8 cellular contexts compared by ENCODE assay signal in genomic region chr10:103800789-103801540, GRCh38. TPM values are rescaled to one million over a fixed set of nuclear protein-coding genes. Genes with fewer than 3 reads are reported as not detected.
DNase-seq lines count a peak whose midpoint lies in the region; ATAC-seq and TF ChIP-seq lines count a peak whose summit lies in the region.

No MANE protein-coding gene starts in this region.

- no peak overlapping the region for H3K4me3 ChIP-seq in CD4-positive, alpha-beta memory T cell (ENCODE audit: low read length in 2 of 2)
- no peak overlapping the region for H3K4me3 ChIP-seq in upper lobe of left lung

- no peaks in the 10 kb centered on the region for H3K36me3 Mint-ChIP-seq in CD4-positive, alpha-beta memory T cell
- no peaks in the 10 kb centered on the region for H3K36me3 Mint-ChIP-seq in activated T-cell treated with anti-CD3 and anti-CD28 coated beads, Interleukin-2, amount 50 U/mL, for 24 hours (ENCODE audit: low read depth)
- H3K36me3 Mint-ChIP-seq in osteocyte (ENCODE audit: unreplicated experiment): no peaks in the 10 kb centered on the region

- 51 to 72% methylated on average over 8 to 10 of the region's 10 CpGs for WGBS in upper lobe of left lung, 2 donors

- peaks cover 32% of the 10 kb centered on the region for H3K4me1 ChIP-seq in CD4-positive, alpha-beta memory T cell (ENCODE audit: insufficient read depth, low read length)
- H3K4me1 ChIP-seq in upper lobe of left lung: peaks cover 0 to 4% (median 0%) of the 10 kb centered on the region in 4 donors

- no peaks in the 10 kb centered on the region for H3K36me3 ChIP-seq in CD4-positive, alpha-beta memory T cell (ENCODE audit: insufficient read depth, low read length)
- peaks cover 0 to 11% (median 3%) of the 10 kb centered on the region in 4 donors for H3K36me3 ChIP-seq in upper lobe of left lung

- intact Hi-C loops in CD4-positive, alpha-beta memory T cell (cut with micrococcal nuclease): loop anchor here (10.0 kb wide), 1 partner anchor 54 kb away; the partner anchor contains the start of gene SH3PXD2A
- intact Hi-C loops in head of caudate nucleus (cut with DNase I): no loop called here

- H3K27me3 Mint-ChIP-seq in CD4-positive, alpha-beta memory T cell: no peaks in the 10 kb centered on the region
- H3K27me3 Mint-ChIP-seq in activated T-cell treated with anti-CD3 and anti-CD28 coated beads, Interleukin-2, amount 50 U/mL, for 24 hours: no peaks in the 10 kb centered on the region
- peaks cover 8% of the 10 kb centered on the region for H3K27me3 Mint-ChIP-seq in osteocyte (ENCODE audit: unreplicated experiment)

- ATAC-seq in GM21360 (IDR thresholded peaks at IDR 0.05; ENCODE audit: unreplicated experiment) (peak; percentile 54), upper lobe of left lung (ENCODE audit: low FRiP score in 2 of 2) (no peak)

- no peak overlapping the region for H3K27ac ChIP-seq in CD4-positive, alpha-beta memory T cell (ENCODE audit: low read depth, low read length)
- peak overlapping the region in 1 of 4 donors; percentile 11 for H3K27ac ChIP-seq in upper lobe of left lung

- TF ChIP-seq CTCF in osteocyte (IDR thresholded peaks at IDR 0.05) (no peak), upper lobe of left lung (IDR thresholded peaks at IDR 0.05) (no peak)

- peak; percentile 29 to 66 (median 39) for DNase-seq in CD4-positive, alpha-beta memory T cell
- DNase-seq in Kasumi-1 (lab: John Stamatoyannopoulos, UW) (peak; percentile 73 to 77), osteocyte (ENCODE audit: extremely low spot score, unreplicated experiment) (no peak), head of caudate nucleus (no peak), germinal center (ENCODE audit: low spot score) (no peak), upper lobe of left lung (no peak)
- DNase-seq in activated T-cell treated with anti-CD3 and anti-CD28 coated beads, Interleukin-2, amount 50 U/mL, for 24 hours: peak; percentile 43

- no peaks in the 10 kb centered on the region for H3K9me3 Mint-ChIP-seq in CD4-positive, alpha-beta memory T cell
- no peaks in the 10 kb centered on the region for H3K9me3 Mint-ChIP-seq in activated T-cell treated with anti-CD3 and anti-CD28 coated beads, Interleukin-2, amount 50 U/mL, for 24 hours
- H3K9me3 Mint-ChIP-seq in osteocyte (ENCODE audit: unreplicated experiment): no peaks in the 10 kb centered on the region

- H3K4me1 Mint-ChIP-seq in CD4-positive, alpha-beta memory T cell: peaks cover 16 to 40% (median 24%) of the 10 kb centered on the region in 4 donors
- peaks cover 29% of the 10 kb centered on the region for H3K4me1 Mint-ChIP-seq in activated T-cell treated with anti-CD3 and anti-CD28 coated beads, Interleukin-2, amount 50 U/mL, for 24 hours (ENCODE audit: low read depth)
- peaks cover 21% of the 10 kb centered on the region for H3K4me1 Mint-ChIP-seq in osteocyte (ENCODE audit: unreplicated experiment)

- no peaks in the 10 kb centered on the region for H3K27me3 ChIP-seq in CD4-positive, alpha-beta memory T cell (ENCODE audit: insufficient read depth, low read length)
- no peaks in the 10 kb centered on the region for H3K27me3 ChIP-seq in upper lobe of left lung

- H3K9me3 ChIP-seq in CD4-positive, alpha-beta memory T cell (ENCODE audit: control insufficient read depth in 1 of 2, low read length in 2 of 2): no peaks in the 10 kb centered on the region
- no peaks in the 10 kb centered on the region for H3K9me3 ChIP-seq in upper lobe of left lung

- peak overlapping the region in 7 of 8 donors; percentile 3 to 62 (median 25) for H3K4me3 Mint-ChIP-seq in CD4-positive, alpha-beta memory T cell
- no peak overlapping the region for H3K4me3 Mint-ChIP-seq in activated T-cell treated with anti-CD3 and anti-CD28 coated beads, Interleukin-2, amount 50 U/mL, for 24 hours
- H3K4me3 Mint-ChIP-seq in osteocyte (ENCODE audit: unreplicated experiment): no peak overlapping the region

- POLR2A ChIA-PET in CD4-positive, alpha-beta memory T cell (lab: Charles Lee; ENCODE audit: partially characterized antibody): interaction anchor here (1.1 to 2.1 kb wide), 3 partner anchors 36 to 89 kb away, joined by 3 to 10 read pairs (median 6); no protein-coding TSS in a partner anchor

- peak overlapping the region; percentile 2 to 89 (median 42) for H3K27ac Mint-ChIP-seq in CD4-positive, alpha-beta memory T cell
- H3K27ac Mint-ChIP-seq in activated T-cell treated with anti-CD3 and anti-CD28 coated beads, Interleukin-2, amount 50 U/mL, for 24 hours: peak overlapping the region; percentile 9
- peak overlapping the region; percentile 36 for H3K27ac Mint-ChIP-seq in osteocyte (ENCODE audit: unreplicated experiment)

- CTCF ChIA-PET in CD4-positive, alpha-beta memory T cell (lab: Charles Lee; ENCODE audit: partially characterized antibody): interaction anchor here (0.6 to 1.6 kb wide), 5 partner anchors 26 to 88 kb away, joined by 3 to 6 read pairs (median 3); no protein-coding TSS in a partner anchor

- TF ChIP-seq EP300 in upper lobe of left lung (IDR thresholded peaks at IDR 0.05): no peak

- no peak for TF ChIP-seq POLR2A in upper lobe of left lung (IDR thresholded peaks at IDR 0.05)

RNA-seq across cellular contexts. Expression of gene SH3PXD2A, which starts 54.4 kb away (rescaled TPM):
- 10 to 100 TPM; 16.9 to 17.5 TPM for total RNA-seq in CD4-positive, alpha-beta memory T cell
- under 1 TPM; 0.39 to 0.77 TPM for polyA plus RNA-seq in CD4-positive, alpha-beta memory T cell
- total RNA-seq in osteocyte (43.0 and 46.6 TPM in 2 replicates), upper lobe of left lung (10 to 100 TPM; 19.6 to 42.2 (median 30.8) TPM)

Comparison
In these comparisons a context has a peak if more than half of its experiments do, and no peak if none do; other contexts are left out.
1. DNase-seq: peak in CD4-positive, alpha-beta memory T cell (5 of 5), Kasumi-1 (2 of 2) and activated T-cell treated with anti-CD3 and anti-CD28 coated beads, Interleukin-2, amount 50 U/mL, for 24 hours (single experiment); none in osteocyte (single experiment), head of caudate nucleus (0 of 42), germinal center (single experiment) and upper lobe of left lung (0 of 2).
2. H3K4me3 Mint-ChIP-seq: peak in CD4-positive, alpha-beta memory T cell (7 of 8); none in activated T-cell treated with anti-CD3 and anti-CD28 coated beads, Interleukin-2, amount 50 U/mL, for 24 hours (single experiment) and osteocyte (single experiment).
3. Peak in every context shown above with its lines, with median percentiles within 50 percentile points of each other: H3K27ac Mint-ChIP-seq.